8 cellular contexts compared by ENCODE assay signal in genomic region chr16:46883690-46884512, GRCh38. TPM values are rescaled to one million over a fixed set of nuclear protein-coding genes. Genes with fewer than 3 reads are reported as not detected.
A peak's percentile ranks its signal among the peaks of the same experiment; 100 is the strongest.
DNase-seq lines count a peak whose midpoint lies in the region; ATAC-seq and TF ChIP-seq lines count a peak whose summit lies in the region.

A gene with protein sequence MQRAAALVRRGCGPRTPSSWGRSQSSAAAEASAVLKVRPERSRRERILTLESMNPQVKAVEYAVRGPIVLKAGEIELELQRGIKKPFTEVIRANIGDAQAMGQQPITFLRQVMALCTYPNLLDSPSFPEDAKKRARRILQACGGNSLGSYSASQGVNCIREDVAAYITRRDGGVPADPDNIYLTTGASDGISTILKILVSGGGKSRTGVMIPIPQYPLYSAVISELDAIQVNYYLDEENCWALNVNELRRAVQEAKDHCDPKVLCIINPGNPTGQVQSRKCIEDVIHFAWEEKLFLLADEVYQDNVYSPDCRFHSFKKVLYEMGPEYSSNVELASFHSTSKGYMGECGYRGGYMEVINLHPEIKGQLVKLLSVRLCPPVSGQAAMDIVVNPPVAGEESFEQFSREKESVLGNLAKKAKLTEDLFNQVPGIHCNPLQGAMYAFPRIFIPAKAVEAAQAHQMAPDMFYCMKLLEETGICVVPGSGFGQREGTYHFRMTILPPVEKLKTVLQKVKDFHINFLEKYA (plus strand): TSS chr16:46884362. CDS start chr16:46884716, 354 bp downstream.

- peaks cover 14% of the 10 kb centered on the region; the same call in 1 of the 2 replicates for H3K27me3 ChIP-seq in HUES64 (ENCODE audit: insufficient read depth, low read length)

- no peaks in the 10 kb centered on the region for H4K20me1 ChIP-seq in OCI-LY7 (ENCODE audit: insufficient read depth, low read length)

- peak within 1 kb of the TSS; percentile 94 for H3K4me3 ChIP-seq in HUES64 (ENCODE audit: low read length)
- H3K4me3 ChIP-seq in OCI-LY7 (ENCODE audit: low read depth, low read length, poor library complexity, severe bottlenecking), result peak within 1 kb of the TSS; percentile 95
- peak within 1 kb of the TSS; percentile 45 for H3K4me3 ChIP-seq in mucosa of descending colon

- H3K4me2 ChIP-seq in OCI-LY7 (ENCODE audit: low read length), result peak within 1 kb of the TSS; percentile 95

- peak within 1 kb of the TSS; percentile 76; the same call in 1 of the 2 replicates for H3K27ac ChIP-seq in HUES64 (ENCODE audit: low read depth, low read length)
- peak within 1 kb of the TSS; percentile 50 for H3K27ac ChIP-seq in OCI-LY7 (ENCODE audit: low read depth, low read length, poor library complexity, severe bottlenecking)
- H3K27ac ChIP-seq in epithelial cell of prostate, result peak within 1 kb of the TSS; percentile 89

- CTCF ChIA-PET in OCI-LY7 (lab: Charles Lee; ENCODE audit: unreplicated experiment), result interaction anchor here (0.6 kb wide), 1 partner anchor 49 kb away, joined by 4 read pairs; no protein-coding TSS in a partner anchor

- peaks cover 30% of the 10 kb centered on the region for H3K4me1 ChIP-seq in HUES64 (ENCODE audit: insufficient read depth, low read length)
- H3K4me1 ChIP-seq in OCI-LY7 (ENCODE audit: insufficient read depth, low read length, poor library complexity, severe bottlenecking), result peaks cover 30% of the 10 kb centered on the region
- H3K4me1 ChIP-seq in mucosa of descending colon (ENCODE audit: low read depth), result no peaks in the 10 kb centered on the region

- no peak for TF ChIP-seq CTCF in OCI-LY7 (conservative IDR thresholded peaks at IDR 0.05; ENCODE audit: low read length)
- TF ChIP-seq CTCF in mucosa of descending colon (IDR thresholded peaks at IDR 0.05), result no peak

- BruUV-seq in OCI-LY7 (replicated peaks; lab: Mats Ljungman, UMichigan), result no TSS peak

- no peaks in the 10 kb centered on the region for H3K9me3 ChIP-seq in HUES64 (ENCODE audit: insufficient read depth, low read depth, low read length)
- no peaks in the 10 kb centered on the region for H3K9me3 ChIP-seq in OCI-LY7 (ENCODE audit: low read length)
- no peaks in the 10 kb centered on the region for H3K9me3 ChIP-seq in mucosa of descending colon

- peaks cover 15% of the 10 kb centered on the region; the same call in 1 of the 2 replicates for H3K36me3 ChIP-seq in HUES64 (ENCODE audit: insufficient read depth, low read length)
- H3K36me3 ChIP-seq in OCI-LY7 (ENCODE audit: insufficient read depth, low read length), result no peaks in the 10 kb centered on the region; the same call in 1 of the 2 replicates
- H3K36me3 ChIP-seq in mucosa of descending colon (ENCODE audit: low read depth), result no peaks in the 10 kb centered on the region

- intact Hi-C loops in OCI-LY7 (cut with micrococcal nuclease; ENCODE audit: unreplicated experiment) (loop anchor here (1.0 to 2.0 kb wide), 3 partner anchors 25 to 195 kb away; partner anchors contain the start of genes C16orf87, ORC6 and VPS35), mucosa of descending colon (cut with DNase I, micrococcal nuclease) (no loop called here)

- H2AFZ ChIP-seq in OCI-LY7 (ENCODE audit: low read length), result peak within 1 kb of the TSS; percentile 82

- POLR2A ChIA-PET in OCI-LY7 (lab: Charles Lee), result interaction anchor here (0.6 to 2.8 kb wide), 11 partner anchors 11 to 579 kb away, joined by 3 to 8 read pairs (median 3); partner anchors contain the start of gene ORC6

- peak within 1 kb of the TSS; percentile 89 for H3K9ac ChIP-seq in HUES64 (ENCODE audit: low read depth, low read length)

- H3K9me2 ChIP-seq in OCI-LY7 (ENCODE audit: insufficient read depth, low read length), result no peaks in the 10 kb centered on the region

- ATAC-seq in GM21515 (IDR thresholded peaks at IDR 0.05; ENCODE audit: unreplicated experiment), result peak; percentile 98
- peak; percentile 98 for ATAC-seq in mucosa of descending colon

- peaks cover 14% of the 10 kb centered on the region; the same call in 1 of the 2 replicates for H3K79me2 ChIP-seq in OCI-LY7 (ENCODE audit: insufficient read depth, low read depth, low read length)

- 1% methylated on average over 75 of the region's 75 CpGs for WGBS in HUES64

- peak; percentile 86 for DNase-seq in DMS114 treated with DMSO at 0.1 percent for 48 hours (lab: John Stamatoyannopoulos, UW; ENCODE audit: unreplicated experiment)
- DNase-seq in OCI-LY7 (ENCODE audit: low spot score), result peak; percentile 96
- DNase-seq in activated T-cell treated with anti-CD3 and anti-CD28 coated beads for 48 hours (ENCODE audit: low read depth), result peak; percentile 83
- peak; percentile 59 for DNase-seq in epithelial cell of prostate (ENCODE audit: low read depth, low spot score)
- peak; percentile 96 to 97 (median 97) for DNase-seq in mucosa of descending colon
- peak; percentile 16 to 38 for DNase-seq in stimulated activated CD8-positive, alpha-beta memory T cell treated with anti-CD3 and anti-CD28 coated beads, Interleukin-4, amount 100 ng/mL, for 1 hour (ENCODE audit: low read depth in 2 of 2, low spot score in 1 of 2)

RNA-seq across cellular contexts. Expression of the gene that starts here (rescaled TPM):
- 27.2 TPM for polyA plus RNA-seq in HUES64 (2013, experiment 1 of 2)
- polyA plus RNA-seq in HUES64 (2013, experiment 2 of 2), result 28.5 TPM
- 30.2 and 42.5 TPM in 2 replicates for total RNA-seq in OCI-LY7 (2014; rRNA removed; shearing (Covaris generic))
- total RNA-seq in OCI-LY7 (2022) (92.2 and 105 TPM in 2 replicates), mucosa of descending colon (10 to 100 TPM in 2 of 3 donors, 1 to 10 TPM in 1; 9.2 to 20.8 (median 10.5) TPM)

Comparison
In these comparisons a context has a peak if more than half of its experiments do, and no peak if none do; other contexts are left out.
1. Peak in every context shown above with its lines: DNase-seq, ATAC-seq, H3K4me3 ChIP-seq and H3K27ac ChIP-seq.
2. DNase-seq: peak in every context shown above with its lines; median percentile 97 in mucosa of descending colon; 96 in OCI-LY7; 86 in DMS114 treated with DMSO at 0.1 percent for 48 hours; 83 in activated T-cell treated with anti-CD3 and anti-CD28 coated beads for 48 hours; 59 in epithelial cell of prostate; 27 in stimulated activated CD8-positive, alpha-beta memory T cell treated with anti-CD3 and anti-CD28 coated beads, Interleukin-4, amount 100 ng/mL, for 1 hour.
3. H3K4me3 ChIP-seq: peak in every context shown above with its lines; median percentile 95 in OCI-LY7; 94 in HUES64; 45 in mucosa of descending colon.